In genomic region chr11:93729129-93729616, GRCh38 we compare ENCODE assay signal across 1 cellular context.
TF ChIP-seq lines count a peak whose summit lies in the region.

No MANE protein-coding gene starts in this region.

TF ChIP-seq in IMR-90, 13 proteins besides CTCF, POLR2A, EP300 and RAD21:
- TF ChIP-seq RCOR1 (IDR thresholded peaks at IDR 0.05; ENCODE audit: insufficient replicate concordance, low read length), result no peak
- no peak for TF ChIP-seq USF2 (IDR thresholded peaks at IDR 0.05; ENCODE audit: low read depth, low read length)
- no peak for TF ChIP-seq FOS (IDR thresholded peaks at IDR 0.05; ENCODE audit: low read depth, low read length)
- TF ChIP-seq RFX5 (IDR thresholded peaks at IDR 0.05; ENCODE audit: low read depth, low read length), result no peak
- no peak for TF ChIP-seq CEBPB (IDR thresholded peaks at IDR 0.05; ENCODE audit: low read depth, low read length)
TF ChIP-seq in IMR-90: peak in this region for 0.
